17 cellular contexts compared by ENCODE assay signal in genomic region chr1:59169703-59170102, GRCh38.
"Had no signal": no experiment of that assay in that cellular context is flagged by ENCODE, and none has a peak within 500 bp of the region (broad histone marks: within the 10 kb centered on the region; RNA-seq: fewer than 3 reads in every experiment).

No MANE protein-coding gene starts in this region.

- H3K36me3 ChIP-seq: breast epithelium, gastroesophageal sphincter, heart right ventricle, sigmoid colon had no signal

- H3K4me1 ChIP-seq: breast epithelium, gastroesophageal sphincter, sigmoid colon had no signal

- H3K27ac ChIP-seq: breast epithelium, gastroesophageal sphincter, heart right ventricle, psoas muscle, sigmoid colon had no signal

- H3K9me3 ChIP-seq: breast epithelium, gastroesophageal sphincter, psoas muscle, sigmoid colon had no signal

- H3K27me3 ChIP-seq: breast epithelium, gastroesophageal sphincter, heart right ventricle, sigmoid colon had no signal

- DNase-seq: activated CD4-positive, alpha-beta T cell treated with anti-CD3 and anti-CD28 coated beads, Interleukin-2, amount 10 ng/mL, durations not matched to agents 24 days and 14 days; activated CD4-positive, CD25-positive, alpha-beta regulatory T cell; activated gamma-delta T cell treated with Interleukin-2 at 50 U/mL for 16 hours; activated naive CD8-positive, alpha-beta T cell treated with anti-CD3 and anti-CD28 coated beads for 36 hours; anterior cingulate cortex; dermis blood vessel endothelial cell; effector memory CD8-positive, alpha-beta T cell; heart right ventricle; mesendoderm; nephron progenitor cell; psoas muscle; sigmoid colon; stimulated activated CD4-positive, alpha-beta T cell treated with anti-CD3 and anti-CD28 coated beads, Interleukin-12 subunit alpha, Interleukin-12 subunit beta, amount 100 ng/mL, for 4 hours; SW 1271 had no signal

- H3K4me3 ChIP-seq: breast epithelium, gastroesophageal sphincter, heart right ventricle, psoas muscle, sigmoid colon had no signal

- ATAC-seq: effector memory CD8-positive, alpha-beta T cell; gastroesophageal sphincter; stimulated activated memory B cell treated with anti-CD40 and anti-IgM and Interleukin-4, amounts not matched to agents 10 μg/mL and 1 μg/mL and 100 μg/mL, for 72 hours had no signal
